ENCODE assay signal across 1 cellular context in the genomic region with DNA sequence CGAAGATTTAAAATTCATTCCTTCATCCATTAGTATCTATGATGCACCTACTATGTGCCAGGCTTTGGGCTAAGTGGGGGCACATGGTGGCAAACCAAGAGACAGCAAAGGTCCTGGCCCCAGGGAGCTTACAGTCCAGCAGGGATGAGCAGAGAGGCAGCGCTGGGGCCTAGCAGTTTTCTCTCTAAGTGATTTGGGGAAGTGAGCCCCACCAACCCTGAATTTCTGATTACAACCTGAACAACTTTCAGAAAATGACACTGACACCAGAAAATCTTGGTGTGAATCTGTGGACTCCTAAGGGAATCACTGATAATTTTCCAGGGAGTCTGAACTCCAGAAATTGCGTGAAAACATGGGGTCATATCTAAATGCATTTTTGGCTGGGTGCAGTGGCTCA.
TF ChIP-seq lines count a peak whose summit lies in the region.

No MANE protein-coding gene starts in this region.

TF ChIP-seq in GM12878, 131 proteins besides CTCF, POLR2A, EP300 and RAD21:
- TF ChIP-seq, protein P1, sequence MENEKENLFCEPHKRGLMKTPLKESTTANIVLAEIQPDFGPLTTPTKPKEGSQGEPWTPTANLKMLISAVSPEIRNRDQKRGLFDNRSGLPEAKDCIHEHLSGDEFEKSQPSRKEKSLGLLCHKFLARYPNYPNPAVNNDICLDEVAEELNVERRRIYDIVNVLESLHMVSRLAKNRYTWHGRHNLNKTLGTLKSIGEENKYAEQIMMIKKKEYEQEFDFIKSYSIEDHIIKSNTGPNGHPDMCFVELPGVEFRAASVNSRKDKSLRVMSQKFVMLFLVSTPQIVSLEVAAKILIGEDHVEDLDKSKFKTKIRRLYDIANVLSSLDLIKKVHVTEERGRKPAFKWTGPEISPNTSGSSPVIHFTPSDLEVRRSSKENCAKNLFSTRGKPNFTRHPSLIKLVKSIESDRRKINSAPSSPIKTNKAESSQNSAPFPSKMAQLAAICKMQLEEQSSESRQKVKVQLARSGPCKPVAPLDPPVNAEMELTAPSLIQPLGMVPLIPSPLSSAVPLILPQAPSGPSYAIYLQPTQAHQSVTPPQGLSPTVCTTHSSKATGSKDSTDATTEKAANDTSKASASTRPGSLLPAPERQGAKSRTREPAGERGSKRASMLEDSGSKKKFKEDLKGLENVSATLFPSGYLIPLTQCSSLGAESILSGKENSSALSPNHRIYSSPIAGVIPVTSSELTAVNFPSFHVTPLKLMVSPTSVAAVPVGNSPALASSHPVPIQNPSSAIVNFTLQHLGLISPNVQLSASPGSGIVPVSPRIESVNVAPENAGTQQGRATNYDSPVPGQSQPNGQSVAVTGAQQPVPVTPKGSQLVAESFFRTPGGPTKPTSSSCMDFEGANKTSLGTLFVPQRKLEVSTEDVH (IDR thresholded peaks at IDR 0.05; ENCODE audit: low read depth, partially characterized antibody) = no peak
- TF ChIP-seq SPI1 (IDR thresholded peaks at IDR 0.05; ENCODE audit: borderline replicate concordance, insufficient read depth, low read depth, low read length) = peak; percentile 65; the same call in 1 of the 2 replicates
